In the genomic region with DNA sequence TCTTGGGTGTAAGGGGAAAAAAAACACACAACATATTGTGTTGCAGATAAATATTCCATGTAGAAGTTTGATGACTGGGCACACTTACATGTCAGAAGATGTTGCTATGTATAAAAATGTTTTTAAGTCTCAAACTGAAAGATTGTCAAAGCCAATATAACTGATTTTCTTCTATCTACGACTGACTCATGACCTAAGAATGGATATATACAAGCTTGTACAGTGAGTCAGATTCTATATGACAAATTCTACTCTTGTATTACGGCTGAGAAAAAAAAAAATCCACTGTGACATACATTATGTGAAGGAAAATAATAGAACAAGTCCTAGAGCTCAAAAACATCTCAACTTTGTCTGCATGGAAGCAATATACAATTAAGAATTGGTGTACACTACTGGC, we compare ENCODE assay signal across 23 cellular contexts.
DNase-seq lines count a peak whose midpoint lies in the region; ATAC-seq, FAIRE-seq and TF ChIP-seq lines count a peak whose summit lies in the region.
"Had no signal": no experiment of that assay in that cellular context is flagged by ENCODE, and none has a peak within 500 bp of the region (broad histone marks: within the 10 kb centered on the region; RNA-seq: fewer than 3 reads in every experiment).

No MANE protein-coding gene starts in this region.

- H3K4me1 Mint-ChIP-seq in astrocyte (ENCODE audit: low read depth, unreplicated experiment): peaks cover 15% of the 10 kb centered on the region
- H3K4me1 Mint-ChIP-seq: B cell had no signal

- H3K4me1 ChIP-seq in astrocyte (ENCODE audit: insufficient read depth, low read length) (no peaks in the 10 kb centered on the region), foreskin keratinocyte (no peaks in the 10 kb centered on the region)
- H3K4me1 ChIP-seq: Caco-2, SJSA1 had no signal

- H4K20me1 ChIP-seq in astrocyte (ENCODE audit: insufficient read depth, low read length): no peaks in the 10 kb centered on the region

- no peaks in the 10 kb centered on the region for H3K27me3 ChIP-seq in astrocyte (ENCODE audit: insufficient read depth, low read length)
- H3K27me3 ChIP-seq in foreskin keratinocyte: no peaks in the 10 kb centered on the region
- H3K27me3 ChIP-seq: SJSA1 had no signal

- no peak overlapping the region for H3K27ac ChIP-seq in astrocyte (ENCODE audit: low read depth, low read length)
- no peak overlapping the region for H3K27ac ChIP-seq in foreskin keratinocyte
- H3K27ac ChIP-seq in caudate nucleus (ENCODE audit: low read depth, low read length): no peak overlapping the region
- H3K27ac ChIP-seq: GM23248, SJSA1 had no signal

- peak; percentile 52 for ATAC-seq in foreskin keratinocyte
- ATAC-seq in HG02588 (IDR thresholded peaks at IDR 0.05; ENCODE audit: unreplicated experiment): no peak
- ATAC-seq: GM12878, HCT116, HepG2 had no signal

- no peaks in the 10 kb centered on the region for H3K79me2 ChIP-seq in astrocyte (ENCODE audit: insufficient read depth, low read length)

- H3K27me3 Mint-ChIP-seq in astrocyte (ENCODE audit: low read depth, unreplicated experiment): no peaks in the 10 kb centered on the region
- H3K27me3 Mint-ChIP-seq: B cell had no signal

- DNase-seq in D721Med (ENCODE audit: insufficient read length, low spot score): no peak
- peak; percentile 87 for DNase-seq in RCC 7860 (ENCODE audit: low spot score)
- peak; percentile 6 for DNase-seq in astrocyte (ENCODE audit: low read depth)
- peak; percentile 23 to 46 for DNase-seq in foreskin keratinocyte
- no peak for DNase-seq in SHP77 (lab: John Stamatoyannopoulos, UW)
- DNase-seq in caudate nucleus (lab: John Stamatoyannopoulos, UW): no peak
- DNase-seq in stimulated activated naive CD4-positive, alpha-beta T cell (lab: John Stamatoyannopoulos, UW): no peak
- DNase-seq: Caco-2, DMS153, GF-D8, GM23248, KBM-7, NCI-H1105 treated with DMSO at 0.1 percent for 48 hours, NCI-H1694, NCI-H510A, NCI-H82, OCI-M1 had no signal

- H2AFZ ChIP-seq in astrocyte (ENCODE audit: low read depth, low read length): no peak overlapping the region
- H2AFZ ChIP-seq: GM23248 had no signal

- H3K27ac Mint-ChIP-seq in astrocyte (ENCODE audit: unreplicated experiment): peak overlapping the region; percentile 77
- H3K27ac Mint-ChIP-seq: B cell had no signal

- TF ChIP-seq CTCF in D721Med (IDR thresholded peaks at IDR 0.05; ENCODE audit: insufficient read depth, missing control alignments) (no peak), astrocyte (IDR thresholded peaks at IDR 0.05; ENCODE audit: insufficient read depth, low read depth, low read length) (no peak), foreskin keratinocyte (conservative IDR thresholded peaks at IDR 0.05) (no peak)

- no peak overlapping the region for H3K4me3 Mint-ChIP-seq in astrocyte (ENCODE audit: unreplicated experiment)
- H3K4me3 Mint-ChIP-seq: B cell had no signal

- H3K36me3 Mint-ChIP-seq in astrocyte (ENCODE audit: low read depth, unreplicated experiment): no peaks in the 10 kb centered on the region

- no peak overlapping the region for H3K9ac ChIP-seq in astrocyte (ENCODE audit: low read length)
- H3K9ac ChIP-seq: GM23248 had no signal

- no peaks in the 10 kb centered on the region for H3K9me3 Mint-ChIP-seq in astrocyte (ENCODE audit: unreplicated experiment)

- H3K4me3 ChIP-seq in astrocyte (ENCODE audit: insufficient read depth, low read depth, low read length): no peak overlapping the region
- H3K4me3 ChIP-seq: GM12878, GM23248, SJSA1 had no signal

- FAIRE-seq in D721Med (lab: Jason Lieb, UNC) (peak; percentile 25), RCC 7860 (lab: Jason Lieb, UNC) (peak; percentile 87), astrocyte (lab: Jason Lieb, UNC) (no peak)
- FAIRE-seq: GM12878, HepG2 had no signal

- H3K36me3 ChIP-seq in astrocyte (ENCODE audit: insufficient read depth, low read length): no peaks in the 10 kb centered on the region
- H3K36me3 ChIP-seq: SJSA1 had no signal

- H3K4me2 ChIP-seq in astrocyte (ENCODE audit: low read length): no peak overlapping the region

- H3K9me3 ChIP-seq in astrocyte (ENCODE audit: insufficient read depth, low read depth, low read length): no peaks in the 10 kb centered on the region
- H3K9me3 ChIP-seq: Caco-2, SJSA1 had no signal

Comparison
In these comparisons a context has a peak if more than half of its experiments do, and no peak if none do; other contexts are left out.
1. DNase-seq: peak in RCC 7860 (single experiment), astrocyte (single experiment) and foreskin keratinocyte (2 of 2); none in D721Med (single experiment), SHP77 (0 of 2), caudate nucleus (0 of 61) and stimulated activated naive CD4-positive, alpha-beta T cell (0 of 6).